ENCODE assay signal across 1 cellular context in the genomic region with DNA sequence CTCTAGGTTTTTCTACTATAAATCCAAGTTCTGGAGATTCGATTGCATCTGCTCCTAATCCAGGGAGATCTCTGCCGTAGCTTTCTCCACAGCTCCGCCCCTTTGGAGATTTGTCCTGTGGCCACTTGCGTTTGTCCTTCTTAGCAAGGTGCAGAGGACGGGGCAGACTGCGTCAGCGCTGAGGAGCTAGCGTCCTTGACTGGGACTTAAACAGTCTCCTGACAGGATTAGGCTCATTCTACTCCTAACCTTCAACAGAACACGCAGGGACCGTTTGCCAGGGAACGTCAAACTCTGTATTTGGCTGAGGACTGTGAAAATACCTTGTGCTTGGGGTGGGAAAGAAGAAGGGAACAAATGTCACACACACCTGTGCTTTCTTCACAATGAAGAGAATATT.
TF ChIP-seq lines count a peak whose summit lies in the region.

No MANE protein-coding gene starts in this region.

TF ChIP-seq in GM23338, 12 proteins besides CTCF, POLR2A, EP300 and RAD21 (continued from another document):
- TF ChIP-seq ZNF462 (CRISPR knock-in tag; IDR thresholded peaks at IDR 0.05), result no peak
- no peak for TF ChIP-seq JUNB (IDR thresholded peaks at IDR 0.05; ENCODE audit: unreplicated experiment)
- TF ChIP-seq, protein P1, sequence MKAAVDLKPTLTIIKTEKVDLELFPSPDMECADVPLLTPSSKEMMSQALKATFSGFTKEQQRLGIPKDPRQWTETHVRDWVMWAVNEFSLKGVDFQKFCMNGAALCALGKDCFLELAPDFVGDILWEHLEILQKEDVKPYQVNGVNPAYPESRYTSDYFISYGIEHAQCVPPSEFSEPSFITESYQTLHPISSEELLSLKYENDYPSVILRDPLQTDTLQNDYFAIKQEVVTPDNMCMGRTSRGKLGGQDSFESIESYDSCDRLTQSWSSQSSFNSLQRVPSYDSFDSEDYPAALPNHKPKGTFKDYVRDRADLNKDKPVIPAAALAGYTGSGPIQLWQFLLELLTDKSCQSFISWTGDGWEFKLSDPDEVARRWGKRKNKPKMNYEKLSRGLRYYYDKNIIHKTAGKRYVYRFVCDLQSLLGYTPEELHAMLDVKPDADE (IDR thresholded peaks at IDR 0.05), result no peak
- TF ChIP-seq EZH2 (IDR thresholded peaks at IDR 0.05; ENCODE audit: low read depth, unreplicated experiment), result no peak
- TF ChIP-seq STAT1 (IDR thresholded peaks at IDR 0.05; ENCODE audit: unreplicated experiment), result no peak
- TF ChIP-seq ZNF331 (CRISPR knock-in tag; IDR thresholded peaks at IDR 0.05; ENCODE audit: low read depth), result no peak
